ENCODE assay signal across 23 cellular contexts in the genomic region with DNA sequence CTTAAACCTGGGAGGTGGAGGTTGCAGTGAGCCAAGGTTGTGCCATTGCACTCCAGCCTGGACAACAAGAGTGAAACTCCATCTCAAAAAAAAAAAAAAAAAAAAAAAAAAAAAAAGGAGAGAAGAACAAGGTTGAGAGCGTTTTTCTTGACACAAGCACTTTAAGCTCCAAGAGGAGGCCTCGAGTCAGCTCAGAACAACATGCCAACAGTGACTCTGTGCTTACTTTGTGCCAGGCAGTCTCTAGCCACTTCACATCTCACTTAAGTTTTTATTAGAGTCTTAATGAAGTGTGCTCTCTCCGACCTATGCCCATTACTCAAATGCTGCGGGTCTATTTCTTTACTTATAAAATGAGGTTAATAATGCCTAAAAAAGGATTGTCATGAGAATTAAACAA.
"Had no signal": no experiment of that assay in that cellular context is flagged by ENCODE, and none has a peak within 500 bp of the region (broad histone marks: within the 10 kb centered on the region; RNA-seq: fewer than 3 reads in every experiment).

No MANE protein-coding gene starts in this region.

- H3K4me3 Mint-ChIP-seq: activated B cell treated with CpG ODN at 0.5 μM for 24 hours; activated CD4-positive, alpha-beta T cell treated with anti-CD3 and anti-CD28 coated beads for 36 hours; activated naive CD4-positive, alpha-beta T cell treated with anti-CD3 and anti-CD28 coated beads, Interleukin-2, amount 10 ng/mL, durations not matched to agents 7 days and 5 days; activated T-cell treated with anti-CD3 and anti-CD28 coated beads, Interleukin-2, amount 50 U/mL, for 72 hours; immature natural killer cell; mesothelial cell of epicardium; natural killer cell; stimulated activated naive B cell treated with anti-CD40 and anti-IgM and Interleukin-4, amounts not matched to agents 10 μg/mL and 1 μg/mL and 100 μg/mL, for 72 hours; type B pancreatic cell had no signal

- DNase-seq: activated B cell treated with CpG ODN at 0.5 μM for 24 hours; activated CD4-positive, alpha-beta T cell treated with anti-CD3 and anti-CD28 coated beads for 36 hours; activated CD4-positive, alpha-beta T cell treated with anti-CD3 and anti-CD28 coated beads, Interleukin-2, amount 50 U/mL, for 48 hours; activated effector memory CD4-positive, alpha-beta T cell treated with Interleukin-2 at 50 U/mL for 16 hours; activated naive CD4-positive, alpha-beta T cell treated with anti-CD3 and anti-CD28 coated beads, Interleukin-2, amount 10 ng/mL, durations not matched to agents 7 days and 5 days; activated T-cell treated with anti-CD3 and anti-CD28 coated beads, Interleukin-2, amount 50 U/mL, for 72 hours; aorta; brain microvascular endothelial cell; central memory CD4-positive, alpha-beta T cell; effector memory CD4-positive, alpha-beta T cell; foreskin melanocyte; immature natural killer cell; natural killer cell; retina; sigmoid colon; stimulated activated CD4-positive, alpha-beta T cell treated with anti-CD3 and anti-CD28 coated beads, Interleukin-15, amount 100 ng/mL, for 24 hours; stimulated activated naive B cell treated with anti-CD40 and anti-IgM and Interleukin-4, amounts not matched to agents 10 μg/mL and 1 μg/mL and 100 μg/mL, for 72 hours; T-helper 1 cell had no signal

- H3K27ac ChIP-seq: brain microvascular endothelial cell, sigmoid colon had no signal

- H3K4me3 ChIP-seq: sigmoid colon, smooth muscle cell had no signal

- ATAC-seq: activated CD4-positive, alpha-beta T cell treated with anti-CD3 and anti-CD28 coated beads for 36 hours; activated T-cell treated with anti-CD3 and anti-CD28 coated beads, Interleukin-2, amount 50 U/mL, for 72 hours; natural killer cell; stimulated activated naive B cell treated with anti-CD40 and anti-IgM and Interleukin-4, amounts not matched to agents 10 μg/mL and 1 μg/mL and 100 μg/mL, for 72 hours had no signal

- H3K27me3 Mint-ChIP-seq: activated B cell treated with CpG ODN at 0.5 μM for 24 hours; activated CD4-positive, alpha-beta T cell treated with anti-CD3 and anti-CD28 coated beads for 36 hours; activated naive CD4-positive, alpha-beta T cell treated with anti-CD3 and anti-CD28 coated beads, Interleukin-2, amount 10 ng/mL, durations not matched to agents 7 days and 5 days; progenitor cell of endocrine pancreas; stimulated activated naive B cell treated with anti-CD40 and anti-IgM and Interleukin-4, amounts not matched to agents 10 μg/mL and 1 μg/mL and 100 μg/mL, for 72 hours; type B pancreatic cell had no signal

- H3K9me3 Mint-ChIP-seq: activated B cell treated with CpG ODN at 0.5 μM for 24 hours; activated naive CD4-positive, alpha-beta T cell treated with anti-CD3 and anti-CD28 coated beads, Interleukin-2, amount 10 ng/mL, durations not matched to agents 7 days and 5 days; activated T-cell treated with anti-CD3 and anti-CD28 coated beads, Interleukin-2, amount 50 U/mL, for 72 hours; immature natural killer cell; mesothelial cell of epicardium; natural killer cell; stimulated activated naive B cell treated with anti-CD40 and anti-IgM and Interleukin-4, amounts not matched to agents 10 μg/mL and 1 μg/mL and 100 μg/mL, for 72 hours; type B pancreatic cell had no signal

- H3K27me3 ChIP-seq: brain microvascular endothelial cell, sigmoid colon had no signal

- H3K9me3 ChIP-seq: sigmoid colon had no signal

- H3K27ac Mint-ChIP-seq: activated B cell treated with CpG ODN at 0.5 μM for 24 hours; activated CD4-positive, alpha-beta T cell treated with anti-CD3 and anti-CD28 coated beads for 36 hours; activated T-cell treated with anti-CD3 and anti-CD28 coated beads, Interleukin-2, amount 50 U/mL, for 72 hours; immature natural killer cell; mesothelial cell of epicardium; natural killer cell; stimulated activated naive B cell treated with anti-CD40 and anti-IgM and Interleukin-4, amounts not matched to agents 10 μg/mL and 1 μg/mL and 100 μg/mL, for 72 hours; type B pancreatic cell had no signal

- FAIRE-seq: colon had no signal
